19 cellular contexts compared by ENCODE assay signal in the genomic region with DNA sequence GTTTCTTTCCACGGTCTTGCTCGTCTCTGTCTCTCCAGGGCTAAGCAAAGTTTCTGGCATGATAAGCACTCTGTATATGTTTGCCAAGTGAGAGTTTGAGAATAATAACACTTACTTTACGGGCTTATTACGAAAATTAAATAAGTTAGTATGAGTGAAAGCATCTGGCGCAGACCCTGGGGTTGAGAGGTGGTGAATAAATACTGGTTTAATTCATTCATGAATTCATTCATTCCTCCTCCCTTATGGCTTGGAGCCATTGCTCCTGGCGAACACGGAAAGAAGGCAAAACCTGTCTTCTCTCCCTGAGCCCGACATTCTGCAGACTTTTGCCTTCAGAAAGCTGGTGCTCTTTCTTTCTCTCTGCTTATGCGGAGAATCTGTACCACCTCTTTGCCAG. TPM values are rescaled to one million over a fixed set of nuclear protein-coding genes. Genes with fewer than 3 reads are reported as not detected.
DNase-seq lines count a peak whose midpoint lies in the region; ATAC-seq, FAIRE-seq and TF ChIP-seq lines count a peak whose summit lies in the region.
"Had no signal": no experiment of that assay in that cellular context is flagged by ENCODE, and none has a peak within 500 bp of the region (broad histone marks: within the 10 kb centered on the region; RNA-seq: fewer than 3 reads in every experiment).

No MANE protein-coding gene starts in this region.

- no peak for DNase-seq in BE2C
- DNase-seq in PC-3: no peak
- peak; percentile 79 for DNase-seq in sigmoid colon
- DNase-seq in activated CD4-positive, alpha-beta T cell treated with anti-CD3 and anti-CD28 coated beads for 4 hours: no peak
- DNase-seq in pancreas: no peak
- DNase-seq in hepatocyte (ENCODE audit: low spot score): no peak
- DNase-seq: CD4-positive, alpha-beta T cell; DMS79 treated with DMSO at 0.1 percent for 48 hours; GF-D8; HCEC 1CT had no signal

- H3K79me2 ChIP-seq in PC-3 (ENCODE audit: low read length): no peaks in the 10 kb centered on the region
- H3K79me2 ChIP-seq in hepatocyte: no peaks in the 10 kb centered on the region

- intact Hi-C loops in PC-3 (cut with micrococcal nuclease): no loop called here
- intact Hi-C loops in sigmoid colon (cut with DNase I): no loop called here
- intact Hi-C loops in pancreas (cut with DNase I): no loop called here

- H3K27me3 ChIP-seq in BE2C (no peaks in the 10 kb centered on the region), PC-3 (ENCODE audit: low read length) (no peaks in the 10 kb centered on the region), mucosa of stomach (ENCODE audit: control insufficient read depth, insufficient read depth, low read length) (peaks cover 11% of the 10 kb centered on the region), sigmoid colon (no peaks in the 10 kb centered on the region), pancreas (no peaks in the 10 kb centered on the region), hepatocyte (peaks cover 4% of the 10 kb centered on the region)

- H3K4me3 ChIP-seq in BE2C (ENCODE audit: low read depth, low read length): peak overlapping the region; percentile 28
- peak overlapping the region; percentile 14 for H3K4me3 ChIP-seq in PC-3 (ENCODE audit: low read length)
- H3K4me3 ChIP-seq in mucosa of stomach (ENCODE audit: low read length): no peak overlapping the region
- peak overlapping the region in 1 of 4 donors; percentile 3 for H3K4me3 ChIP-seq in sigmoid colon
- no peak overlapping the region for H3K4me3 ChIP-seq in pancreas
- H3K4me3 ChIP-seq in hepatocyte: no peak overlapping the region
- H3K4me3 ChIP-seq: GM23338 had no signal

- H3K4me1 ChIP-seq in BE2C: no peaks in the 10 kb centered on the region
- H3K4me1 ChIP-seq in PC-3 (ENCODE audit: insufficient read depth, low read length): no peaks in the 10 kb centered on the region
- peaks cover 3% of the 10 kb centered on the region for H3K4me1 ChIP-seq in mucosa of stomach (ENCODE audit: control insufficient read depth, insufficient read depth, low read length)
- H3K4me1 ChIP-seq in sigmoid colon: peaks cover 0 to 29% (median 23%) of the 10 kb centered on the region in 4 donors
- H3K4me1 ChIP-seq in pancreas: no peaks in the 10 kb centered on the region
- H3K4me1 ChIP-seq in hepatocyte (ENCODE audit: insufficient read depth): no peaks in the 10 kb centered on the region
- H3K4me1 ChIP-seq: Caco-2 had no signal

- H3K9ac ChIP-seq in PC-3 (ENCODE audit: low read length): no peak overlapping the region
- H3K9ac ChIP-seq in mucosa of stomach (ENCODE audit: low read length): peak overlapping the region; percentile 28

- no peaks in the 10 kb centered on the region for H3K9me3 ChIP-seq in BE2C
- no peaks in the 10 kb centered on the region for H3K9me3 ChIP-seq in PC-3 (ENCODE audit: low read length)
- no peaks in the 10 kb centered on the region for H3K9me3 ChIP-seq in mucosa of stomach (ENCODE audit: control insufficient read depth, low read length)
- H3K9me3 ChIP-seq in sigmoid colon: no peaks in the 10 kb centered on the region
- H3K9me3 ChIP-seq in pancreas: no peaks in the 10 kb centered on the region
- no peaks in the 10 kb centered on the region for H3K9me3 ChIP-seq in hepatocyte (ENCODE audit: low read depth)
- H3K9me3 ChIP-seq: Caco-2 had no signal

- H3K9me2 ChIP-seq in PC-3 (replicated peaks; ENCODE audit: low read length) (no peaks in the 10 kb centered on the region), hepatocyte (replicated peaks; ENCODE audit: insufficient read depth) (no peaks in the 10 kb centered on the region)

- no peak for TF ChIP-seq POLR2A in sigmoid colon (IDR thresholded peaks at IDR 0.05)

- CTCF ChIA-PET in PC-3 (lab: Charles Lee): no interaction called here

- H3K27ac ChIP-seq in PC-3 (ENCODE audit: low read length) (no peak overlapping the region), sigmoid colon (peak overlapping the region in 3 of 4 donors; percentile 68 to 75 (median 74)), pancreas (no peak overlapping the region), hepatocyte (no peak overlapping the region)
- H3K27ac ChIP-seq: C4-2B, HL-60 had no signal

- H4K20me1 ChIP-seq in PC-3 (ENCODE audit: low read length) (no peaks in the 10 kb centered on the region), hepatocyte (ENCODE audit: insufficient read depth, poor library complexity, severe bottlenecking) (no peaks in the 10 kb centered on the region)

- H3F3A ChIP-seq in PC-3 (ENCODE audit: low read length, unreplicated experiment): no peaks in the 10 kb centered on the region

- ATAC-seq in PC-3 (no peak), pancreas (no peak)

- H3K4me2 ChIP-seq in PC-3 (ENCODE audit: low read length): peak overlapping the region; percentile 33
- H3K4me2 ChIP-seq in hepatocyte: no peak overlapping the region
- H3K4me2 ChIP-seq: GM23338 had no signal

- FAIRE-seq in pancreas (lab: Jason Lieb, UNC): no peak
- FAIRE-seq: D721Med, H54 had no signal

- WGBS in sigmoid colon, 2 donors: 48 to 70% methylated on average over 9 of the region's 9 CpGs
- 41 to 47% methylated on average over 9 of the region's 9 CpGs for WGBS in pancreas, 2 donors
- 66% methylated on average over 9 of the region's 9 CpGs for WGBS in hepatocyte (ENCODE audit: low lambda C conversion rate, missing lambda C conversion rate)

- TF ChIP-seq EP300 in sigmoid colon (IDR thresholded peaks at IDR 0.05): no peak

- BruUV-seq in PC-3 (replicated peaks; lab: Mats Ljungman, UMichigan): no TSS peak

- POLR2A ChIA-PET in PC-3 (lab: Charles Lee; ENCODE audit: unreplicated experiment): no interaction called here

- H3K36me3 ChIP-seq in BE2C (no peaks in the 10 kb centered on the region), PC-3 (ENCODE audit: low read depth, low read length) (no peaks in the 10 kb centered on the region), mucosa of stomach (ENCODE audit: control insufficient read depth, insufficient read depth, low read length) (no peaks in the 10 kb centered on the region), sigmoid colon (no peaks in the 10 kb centered on the region), pancreas (no peaks in the 10 kb centered on the region), hepatocyte (replicated peaks; ENCODE audit: insufficient read depth, low read depth) (no peaks in the 10 kb centered on the region)

- no peak for TF ChIP-seq CTCF in BE2C (IDR thresholded peaks at IDR 0.05; ENCODE audit: low read depth, low read length)
- no peak for TF ChIP-seq CTCF in PC-3 (conservative IDR thresholded peaks at IDR 0.05; ENCODE audit: low read depth, low read length)
- no peak for TF ChIP-seq CTCF in sigmoid colon (IDR thresholded peaks at IDR 0.05)
- TF ChIP-seq CTCF in pancreas (IDR thresholded peaks at IDR 0.05): no peak
- TF ChIP-seq CTCF in hepatocyte (IDR thresholded peaks at IDR 0.05; ENCODE audit: poor library complexity): no peak

- H2AFZ ChIP-seq in PC-3 (ENCODE audit: low read length) (peak overlapping the region; percentile 55), hepatocyte (no peak overlapping the region)
- H2AFZ ChIP-seq: GM23338 had no signal

RNA-seq across cellular contexts. Expression of a gene that starts 42.2 kb away (rescaled TPM):
- not detected for polyA plus RNA-seq in BE2C (2012; ENCODE audit: insufficient read depth, insufficient read length, low read depth)
- total RNA-seq in PC-3 (2014; rRNA removed) (0.07 and 0.46 TPM in 2 replicates), sigmoid colon (10 to 100 TPM in 3 of 4 donors, 1 to 10 TPM in 1; 6.6 to 22.8 (median 13.7) TPM), pancreas (1 to 10 TPM in 1 of 6 donors, under 1 TPM in 5; 0.28 to 1.1 (median 0.54) TPM), hepatocyte (0.88 and 1.3 TPM in 2 replicates)
- polyA plus RNA-seq in sigmoid colon (10 to 100 TPM in 2 of 3 donors, 1 to 10 TPM in 1; 8.4 to 20.6 (median 12.0) TPM), pancreas (1 to 10 TPM in 1 of 2 donors, under 1 TPM in 1; 0.57 to 1.4 TPM), hepatocyte (12.7 and 13.5 TPM in 2 replicates)
- total RNA-seq: HT1080 had no signal
- polyA plus RNA-seq: IgD-negative memory B cell had no signal

Comparison
In these comparisons a context has a peak if more than half of its experiments do, and no peak if none do; other contexts are left out.
1. H3K4me3 ChIP-seq: peak in BE2C (single experiment) and PC-3 (single experiment); none in mucosa of stomach (single experiment), pancreas (0 of 4) and hepatocyte (single experiment).
2. H3K27ac ChIP-seq: peak in sigmoid colon (3 of 4); none in PC-3 (single experiment), pancreas (0 of 4) and hepatocyte (single experiment).